1 cellular context compared by ENCODE assay signal in the genomic region with DNA sequence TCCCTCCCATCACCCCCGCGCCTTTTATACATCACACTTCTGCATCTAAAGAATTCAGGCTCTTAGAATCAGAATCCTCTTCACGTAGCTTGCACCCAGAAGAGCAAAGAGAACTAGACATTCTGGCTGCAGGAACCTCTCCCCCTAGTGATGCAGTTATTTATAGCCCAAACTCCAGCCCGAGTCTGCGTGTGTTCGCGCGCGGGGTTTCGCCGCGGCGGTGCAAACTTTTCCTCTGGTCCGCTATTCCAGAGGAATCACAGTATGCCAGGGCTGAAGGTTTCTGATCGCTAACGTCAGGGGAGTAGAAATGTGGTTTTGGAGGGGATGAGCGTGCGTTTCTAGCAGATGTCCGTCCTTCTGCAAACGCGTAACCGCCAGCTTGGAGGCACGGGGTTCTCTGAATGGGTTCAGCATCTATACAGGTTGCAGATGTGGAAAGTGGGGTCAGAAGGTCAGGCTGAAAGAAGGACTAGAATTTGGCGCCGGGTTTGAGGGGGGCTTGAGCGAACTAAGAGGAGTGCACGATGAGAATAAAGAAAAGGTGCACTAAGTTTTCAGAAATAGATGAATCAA.
TF ChIP-seq lines count a peak whose summit lies in the region.

No MANE protein-coding gene starts in this region.

TF ChIP-seq in HEK293, 187 proteins besides CTCF, POLR2A, EP300 and RAD21 (continued from another document):
- TF ChIP-seq, protein P1, sequence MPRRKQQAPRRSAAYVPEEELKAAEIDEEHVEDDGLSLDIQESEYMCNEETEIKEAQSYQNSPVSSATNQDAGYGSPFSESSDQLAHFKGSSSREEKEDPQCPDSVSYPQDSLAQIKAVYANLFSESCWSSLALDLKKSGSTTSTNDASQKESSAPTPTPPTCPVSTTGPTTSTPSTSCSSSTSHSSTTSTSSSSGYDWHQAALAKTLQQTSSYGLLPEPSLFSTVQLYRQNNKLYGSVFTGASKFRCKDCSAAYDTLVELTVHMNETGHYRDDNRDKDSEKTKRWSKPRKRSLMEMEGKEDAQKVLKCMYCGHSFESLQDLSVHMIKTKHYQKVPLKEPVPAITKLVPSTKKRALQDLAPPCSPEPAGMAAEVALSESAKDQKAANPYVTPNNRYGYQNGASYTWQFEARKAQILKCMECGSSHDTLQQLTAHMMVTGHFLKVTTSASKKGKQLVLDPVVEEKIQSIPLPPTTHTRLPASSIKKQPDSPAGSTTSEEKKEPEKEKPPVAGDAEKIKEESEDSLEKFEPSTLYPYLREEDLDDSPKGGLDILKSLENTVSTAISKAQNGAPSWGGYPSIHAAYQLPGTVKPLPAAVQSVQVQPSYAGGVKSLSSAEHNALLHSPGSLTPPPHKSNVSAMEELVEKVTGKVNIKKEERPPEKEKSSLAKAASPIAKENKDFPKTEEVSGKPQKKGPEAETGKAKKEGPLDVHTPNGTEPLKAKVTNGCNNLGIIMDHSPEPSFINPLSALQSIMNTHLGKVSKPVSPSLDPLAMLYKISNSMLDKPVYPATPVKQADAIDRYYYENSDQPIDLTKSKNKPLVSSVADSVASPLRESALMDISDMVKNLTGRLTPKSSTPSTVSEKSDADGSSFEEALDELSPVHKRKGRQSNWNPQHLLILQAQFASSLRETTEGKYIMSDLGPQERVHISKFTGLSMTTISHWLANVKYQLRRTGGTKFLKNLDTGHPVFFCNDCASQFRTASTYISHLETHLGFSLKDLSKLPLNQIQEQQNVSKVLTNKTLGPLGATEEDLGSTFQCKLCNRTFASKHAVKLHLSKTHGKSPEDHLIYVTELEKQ (tag by site-specific recombination; IDR thresholded peaks at IDR 0.05; ENCODE audit: borderline replicate concordance), result no peak
- TF ChIP-seq, protein P2, sequence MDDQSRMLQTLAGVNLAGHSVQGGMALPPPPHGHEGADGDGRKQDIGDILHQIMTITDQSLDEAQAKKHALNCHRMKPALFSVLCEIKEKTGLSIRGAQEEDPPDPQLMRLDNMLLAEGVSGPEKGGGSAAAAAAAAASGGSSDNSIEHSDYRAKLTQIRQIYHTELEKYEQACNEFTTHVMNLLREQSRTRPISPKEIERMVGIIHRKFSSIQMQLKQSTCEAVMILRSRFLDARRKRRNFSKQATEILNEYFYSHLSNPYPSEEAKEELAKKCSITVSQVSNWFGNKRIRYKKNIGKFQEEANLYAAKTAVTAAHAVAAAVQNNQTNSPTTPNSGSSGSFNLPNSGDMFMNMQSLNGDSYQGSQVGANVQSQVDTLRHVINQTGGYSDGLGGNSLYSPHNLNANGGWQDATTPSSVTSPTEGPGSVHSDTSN (CRISPR knock-in tag; IDR thresholded peaks at IDR 0.05), result no peak
- no peak for TF ChIP-seq ZNF239 (tag by site-specific recombination; IDR thresholded peaks at IDR 0.05)
- peak; percentile 63; the same call in 1 of the 2 replicates for TF ChIP-seq ZXDB (tag by site-specific recombination; IDR thresholded peaks at IDR 0.05)
- no peak for TF ChIP-seq ZNF266 (tag by site-specific recombination; IDR thresholded peaks at IDR 0.05; ENCODE audit: low read depth)
- TF ChIP-seq SETDB1 (IDR thresholded peaks at IDR 0.05; ENCODE audit: insufficient read length, low read length), result no peak
- TF ChIP-seq ZNF600 (tag by site-specific recombination; IDR thresholded peaks at IDR 0.05), result peak; percentile 49
- 0 out of 2 replicates have a peak, but pooled peaks have one; percentile 36 for TF ChIP-seq ZNF2 (tag by site-specific recombination; IDR thresholded peaks at IDR 0.05)
- TF ChIP-seq HIC1 (tag by site-specific recombination; IDR thresholded peaks at IDR 0.05), result no peak
- no peak for TF ChIP-seq ZNF114 (tag by site-specific recombination; IDR thresholded peaks at IDR 0.05)
- no peak for TF ChIP-seq ZNF549 (tag by site-specific recombination; IDR thresholded peaks at IDR 0.05)
- TF ChIP-seq BCL11B (tag by site-specific recombination; IDR thresholded peaks at IDR 0.05; ENCODE audit: low read depth), result no peak
- TF ChIP-seq HOXC10 (CRISPR knock-in tag; IDR thresholded peaks at IDR 0.05), result no peak
- TF ChIP-seq, protein P3, sequence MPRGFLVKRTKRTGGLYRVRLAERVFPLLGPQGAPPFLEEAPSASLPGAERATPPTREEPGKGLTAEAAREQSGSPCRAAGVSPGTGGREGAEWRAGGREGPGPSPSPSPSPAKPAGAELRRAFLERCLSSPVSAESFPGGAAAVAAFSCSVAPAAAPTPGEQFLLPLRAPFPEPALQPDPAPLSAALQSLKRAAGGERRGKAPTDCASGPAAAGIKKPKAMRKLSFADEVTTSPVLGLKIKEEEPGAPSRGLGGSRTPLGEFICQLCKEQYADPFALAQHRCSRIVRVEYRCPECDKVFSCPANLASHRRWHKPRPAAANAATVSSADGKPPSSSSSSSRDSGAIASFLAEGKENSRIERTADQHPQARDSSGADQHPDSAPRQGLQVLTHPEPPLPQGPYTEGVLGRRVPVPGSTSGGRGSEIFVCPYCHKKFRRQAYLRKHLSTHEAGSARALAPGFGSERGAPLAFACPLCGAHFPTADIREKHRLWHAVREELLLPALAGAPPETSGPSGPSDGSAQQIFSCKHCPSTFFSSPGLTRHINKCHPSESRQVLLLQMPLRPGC (tag by site-specific recombination; IDR thresholded peaks at IDR 0.05), result no peak
- no peak for TF ChIP-seq GLI2 (tag by site-specific recombination; IDR thresholded peaks at IDR 0.05; ENCODE audit: borderline replicate concordance, low read depth)
